In genomic region chr22:32794449-32795213, GRCh38 we compare ENCODE assay signal across 15 cellular contexts. TPM values are rescaled to one million over a fixed set of nuclear protein-coding genes. Genes with fewer than 3 reads are reported as not detected.
DNase-seq lines count a peak whose midpoint lies in the region; ATAC-seq and TF ChIP-seq lines count a peak whose summit lies in the region.
"Had no signal": no experiment of that assay in that cellular context is flagged by ENCODE, and none has a peak within 500 bp of the region (broad histone marks: within the 10 kb centered on the region; RNA-seq: fewer than 3 reads in every experiment).

No MANE protein-coding gene starts in this region.

- H3K9ac ChIP-seq in Karpas-422 (ENCODE audit: low read length) = no peak overlapping the region

- no peak overlapping the region for H3K4me3 ChIP-seq in A673 (ENCODE audit: low read depth, low read length, poor library complexity, severe bottlenecking)
- H3K4me3 ChIP-seq in Karpas-422 (ENCODE audit: low read length) = no peak overlapping the region
- peak overlapping the region in 1 of 59 donors; percentile 10 for H3K4me3 ChIP-seq in dorsolateral prefrontal cortex
- H3K4me3 ChIP-seq: SK-N-MC, suprapubic skin had no signal

- H3K4me2 ChIP-seq in Karpas-422 (ENCODE audit: low read depth, low read length, poor library complexity, severe bottlenecking) = no peak overlapping the region

- CTCF ChIA-PET in A673 (lab: Charles Lee) = interaction anchor here (0.5 to 2.5 kb wide), 2 partner anchors 135 to 263 kb away, joined by 4 to 28 read pairs; no protein-coding TSS in a partner anchor

- no TSS peak for BruUV-seq in A673 (replicated peaks; lab: Mats Ljungman, UMichigan)

- H3K4me1 ChIP-seq in A673 (ENCODE audit: insufficient read depth, low read length, poor library complexity, severe bottlenecking) (peaks cover under 1% of the 10 kb centered on the region), Karpas-422 (ENCODE audit: low read length) (no peaks in the 10 kb centered on the region)

- H3K27me3 ChIP-seq in A673 (replicated peaks; ENCODE audit: insufficient read depth, low read depth, low read length, poor library complexity) (peaks cover 4% of the 10 kb centered on the region), Karpas-422 (ENCODE audit: low read length) (no peaks in the 10 kb centered on the region), dorsolateral prefrontal cortex (no peaks in the 10 kb centered on the region)
- H3K27me3 ChIP-seq: suprapubic skin had no signal

- H3K9me2 ChIP-seq in Karpas-422 (replicated peaks; ENCODE audit: insufficient read depth, low read length) = no peaks in the 10 kb centered on the region

- ATAC-seq in HG03095 (IDR thresholded peaks at IDR 0.05; ENCODE audit: unreplicated experiment) = no peak

- DNase-seq in A673 (ENCODE audit: low spot score) (no peak), Karpas-422 (peak; percentile 49), dorsolateral prefrontal cortex (peak in 8 of 10 donors; percentile 41 to 71 (median 54)), midbrain (lab: John Stamatoyannopoulos, UW) (peak; percentile 51), NCI-H510A (lab: John Stamatoyannopoulos, UW) (no peak), NAMALWA (ENCODE audit: low spot score) (no peak), NCI-H2196 treated with DMSO at 0.1 percent for 48 hours (lab: John Stamatoyannopoulos, UW; ENCODE audit: unreplicated experiment) (no peak)
- DNase-seq: activated gamma-delta T cell, COR-L47, HCEC 1CT, naive B cell, NCI-H2107 had no signal

- H3K9me3 ChIP-seq in A673 (ENCODE audit: low read depth, low read length, poor library complexity, severe bottlenecking) (no peaks in the 10 kb centered on the region), Karpas-422 (ENCODE audit: low read length) (no peaks in the 10 kb centered on the region)
- H3K9me3 ChIP-seq: suprapubic skin had no signal

- H4K20me1 ChIP-seq in Karpas-422 (ENCODE audit: insufficient read depth, low read depth, low read length) = no peaks in the 10 kb centered on the region

- TF ChIP-seq CTCF in A673 (conservative IDR thresholded peaks at IDR 0.05; ENCODE audit: low read depth, low read length) (0 out of 2 replicates have a peak, but pooled peaks have one; percentile 33), dorsolateral prefrontal cortex (IDR thresholded peaks at IDR 0.05 in 54 of 56, conservative IDR thresholded peaks at IDR 0.05 in 2 of 56; ENCODE audit: low read depth in 1 of 56, partially characterized antibody in 56 of 56) (peak in 16 of 56 donors; percentile 2 to 35 (median 18))

- intact Hi-C loops in A673 (cut with micrococcal nuclease; ENCODE audit: unreplicated experiment) (no loop called here), dorsolateral prefrontal cortex (cut with DNase I) (loop anchor here (2.0 to 5.0 kb wide), 4 partner anchors 137 to 322 kb away; partner anchors contain the start of gene FBXO7 (in 1 of the 2))

- H3K27ac ChIP-seq in A673 (ENCODE audit: low read depth, low read length, poor library complexity, severe bottlenecking) (no peak overlapping the region), Karpas-422 (ENCODE audit: low read length) (no peak overlapping the region), dorsolateral prefrontal cortex (peak overlapping the region in 55 of 59 donors; percentile 0 to 90 (median 67))
- H3K27ac ChIP-seq: SK-N-MC, suprapubic skin had no signal

- H3K36me3 ChIP-seq in A673 (ENCODE audit: insufficient read depth, low read length, poor library complexity, severe bottlenecking) = no peaks in the 10 kb centered on the region
- no peaks in the 10 kb centered on the region for H3K36me3 ChIP-seq in Karpas-422 (ENCODE audit: insufficient read depth, low read length)
- H3K36me3 ChIP-seq: suprapubic skin had no signal

- H3K79me2 ChIP-seq in Karpas-422 (ENCODE audit: low read length) = no peaks in the 10 kb centered on the region

- POLR2A ChIA-PET in A673 (lab: Charles Lee; ENCODE audit: low non-redundant PET) = no interaction called here

- H2AFZ ChIP-seq in Karpas-422 (ENCODE audit: low read length) = no peak overlapping the region

RNA-seq across cellular contexts. Expression of gene TIMP3, which starts 6.9 kb away (rescaled TPM):
- total RNA-seq in A673 (2021) (13.7 and 14.1 TPM in 2 replicates), dorsolateral prefrontal cortex (100 to 1,000 TPM in 10 of 120 experiments, 10 to 100 TPM in 110; 30.5 to 155 (median 57.5) TPM)
- not detected in 2 replicates for total RNA-seq in Karpas-422 (2014; rRNA removed; shearing (Covaris generic); ENCODE audit: low replicate concordance)

Comparison
In these comparisons a context has a peak if more than half of its experiments do, and no peak if none do; other contexts are left out.
1. DNase-seq: peak in Karpas-422 (single experiment), dorsolateral prefrontal cortex (8 of 10) and midbrain (single experiment); none in A673 (single experiment), NCI-H510A (single experiment), NAMALWA (single experiment) and NCI-H2196 treated with DMSO at 0.1 percent for 48 hours (single experiment).
2. H3K27ac ChIP-seq: peak in dorsolateral prefrontal cortex (55 of 59); none in A673 (single experiment) and Karpas-422 (single experiment).
3. RNA of gene TIMP3, which starts 6.9 kb away (total RNA-seq): 30.5 to 155 TPM in dorsolateral prefrontal cortex and 13.7 to 14.1 TPM in A673; not detected in Karpas-422; every median in the first group is over 10 times any median in the second.